Comparison of ENCODE assay signal across 8 cellular contexts in the genomic region with DNA sequence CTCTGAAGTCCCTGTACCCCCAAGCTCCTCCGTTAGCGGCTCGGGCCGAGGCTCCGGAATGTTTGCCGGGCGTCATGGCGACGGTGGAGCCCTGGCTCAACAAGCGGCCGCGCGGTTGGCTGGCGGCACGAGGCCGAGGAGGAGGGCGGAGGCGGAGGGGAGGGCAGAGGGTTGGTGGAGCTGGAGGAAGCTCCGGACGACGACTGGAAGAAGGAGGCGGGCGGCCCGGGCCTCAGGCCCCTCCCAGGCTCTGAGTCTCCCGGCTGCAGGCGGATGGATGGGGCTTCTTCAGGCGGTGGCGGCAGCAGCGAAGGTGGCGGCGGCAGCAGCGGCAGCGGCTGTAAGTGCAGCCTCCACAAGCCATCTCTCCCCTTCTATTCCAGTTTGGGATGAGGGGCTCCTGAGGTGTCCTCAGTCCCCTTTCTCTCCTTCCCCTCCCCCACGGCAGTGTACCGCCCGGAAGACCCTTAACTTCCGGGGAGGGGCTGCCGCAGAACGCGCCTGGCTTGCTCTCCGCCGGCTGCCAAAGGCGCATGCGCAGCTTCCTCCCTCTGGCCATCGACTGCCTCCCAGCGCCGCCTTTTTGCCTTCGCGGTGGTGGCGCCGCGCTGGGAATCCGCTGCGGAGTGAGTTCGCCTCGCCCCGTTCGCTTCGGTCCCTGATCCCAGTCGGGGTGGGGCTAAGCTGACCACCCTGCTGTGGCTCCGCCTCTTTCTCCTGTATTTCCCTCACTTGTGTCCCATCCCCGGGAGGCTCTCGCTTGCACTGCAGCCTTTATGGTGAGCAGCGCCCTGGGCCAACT. TPM values are rescaled to one million over a fixed set of nuclear protein-coding genes. Genes with fewer than 3 reads are reported as not detected.
A peak's percentile ranks its signal among the peaks of the same experiment; 100 is the strongest.
DNase-seq lines count a peak whose midpoint lies in the region; ATAC-seq and TF ChIP-seq lines count a peak whose summit lies in the region.

A gene with protein sequence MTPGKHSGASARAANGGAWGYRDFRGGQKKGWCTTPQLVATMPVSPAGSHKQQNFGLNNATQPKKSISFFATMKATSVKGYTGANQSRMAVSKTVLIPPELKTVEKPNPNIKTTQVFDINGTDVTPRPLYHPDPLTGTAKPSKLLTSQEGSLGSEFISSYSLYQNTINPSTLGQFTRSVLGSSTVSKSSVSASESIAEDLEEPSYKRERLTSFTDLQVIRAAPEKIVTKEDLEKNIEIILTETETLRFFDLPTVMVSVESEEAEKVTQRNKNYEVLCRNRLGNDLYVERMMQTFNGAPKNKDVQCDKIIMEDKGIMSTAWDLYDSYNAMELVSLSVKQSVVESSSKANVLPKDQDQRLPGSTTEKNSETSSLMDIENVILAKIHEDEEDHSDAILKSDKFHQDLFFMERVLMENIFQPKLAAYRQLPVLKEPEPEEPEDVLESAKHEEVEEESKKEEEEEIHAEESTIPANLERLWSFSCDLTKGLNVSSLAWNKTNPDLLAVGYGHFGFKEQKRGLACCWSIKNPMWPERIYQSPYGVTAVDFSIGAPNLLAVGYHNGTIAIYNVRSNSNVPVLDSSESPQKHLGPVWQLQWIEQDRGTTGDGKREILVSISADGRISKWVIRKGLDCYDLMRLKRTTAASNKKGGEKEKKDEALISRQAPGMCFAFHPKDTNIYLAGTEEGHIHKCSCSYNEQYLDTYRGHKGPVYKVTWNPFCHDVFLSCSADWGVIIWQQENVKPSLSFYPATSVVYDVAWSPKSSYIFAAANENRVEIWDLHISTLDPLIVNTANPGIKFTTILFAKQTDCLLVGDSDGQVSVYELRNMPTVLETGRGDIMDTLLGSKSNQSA (minus strand): TSS at position 101 of the 802 bp plus-strand sequence. CDS start 25 bp downstream, at position 76.
A gene (plus strand): TSS at position 235 of the 802 bp plus-strand sequence. CDS start 39 bp downstream, at position 274.

- H3K79me1 ChIP-seq in H9 (ENCODE audit: insufficient read depth, low read depth, low read length, poor library complexity, severe bottlenecking), result no peaks in the 10 kb centered on the region

- no peaks in the 10 kb centered on the region for H4K20me1 ChIP-seq in H9 (ENCODE audit: control insufficient read depth, insufficient read depth, insufficient read length)

- H3K4me1 ChIP-seq in H9 (ENCODE audit: insufficient read depth, low read length), result no peaks in the 10 kb centered on the region

- peak; percentile 99 for ATAC-seq in natural killer cell treated with Interleukin-12 subunit alpha and Interleukin-12 subunit beta and Interleukin-15 and Interleukin-18, amount 100 ng/mL, for 72 hours

- H2BK12ac ChIP-seq in H9 (ENCODE audit: insufficient read length, low read depth, low read length), result no peak within 1 kb of the TSS

- no peak within 1 kb of the TSS for H3T11ph ChIP-seq in H9 (ENCODE audit: low read length)

- H2BK20ac ChIP-seq in H9 (ENCODE audit: low read depth, low read length, poor library complexity, severe bottlenecking), result no peak within 1 kb of the TSS

- TF ChIP-seq CTCF in H9 (conservative IDR thresholded peaks at IDR 0.05), result 0 out of 3 replicates have a peak, but pooled peaks have one; percentile 15
- peak; percentile 17 for TF ChIP-seq CTCF in fibroblast of pulmonary artery (IDR thresholded peaks at IDR 0.05; ENCODE audit: low read length, missing control alignments)

- in situ Hi-C loops in G401 (cut with HindIII; ENCODE audit: low sequenced_read_pairs), result no loop called here

- H3K4me3 ChIP-seq in fibroblast of pulmonary artery (replicated peaks; ENCODE audit: low read depth, low read length), result peak within 1 kb of the TSS; percentile 95

- peak; percentile 78 for TF ChIP-seq POLR2A in Raji (IDR thresholded peaks at IDR 0.05; ENCODE audit: insufficient read depth, low read depth, low read length)

- no CpG with 5 or more reads among the region's 64 CpGs for WGBS in H9 (ENCODE audit: extremely low coverage, insufficient read length, low lambda C conversion rate)

- DNase-seq in G401 (ENCODE audit: low spot score) (peak; percentile 97), H9 (peak; percentile 97), M059J (ENCODE audit: low read depth) (peak; percentile 98), fibroblast of pulmonary artery (ENCODE audit: low read depth) (peak; percentile 99)
- DNase-seq in activated effector memory CD4-positive, alpha-beta T cell treated with anti-CD3 and anti-CD28 coated beads, Interleukin-2, amount 50 U/mL, for 16 hours, result peak; percentile 99
- peak; percentile 99 for DNase-seq in natural killer cell treated with Interleukin-12 subunit alpha and Interleukin-12 subunit beta and Interleukin-15 and Interleukin-18, amount 100 ng/mL, for 72 hours (ENCODE audit: low spot score)
- DNase-seq in stimulated activated naive CD4-positive, alpha-beta T cell treated with Interleukin-2 at 50 U/mL for 16 hours (lab: John Stamatoyannopoulos, UW), result peak; percentile 99

- H3K23ac ChIP-seq in H9 (ENCODE audit: insufficient read length, low read depth, low read length), result no peak within 1 kb of the TSS

- H3K4me1 Mint-ChIP-seq in H9, result peaks cover 30 to 31% of the 10 kb centered on the region in 2 experiments
- H3K4me1 Mint-ChIP-seq in natural killer cell treated with Interleukin-12 subunit alpha and Interleukin-12 subunit beta and Interleukin-15 and Interleukin-18, amount 100 ng/mL, for 72 hours (ENCODE audit: low read depth in 2 of 2), result peaks cover 33 to 40% of the 10 kb centered on the region in 2 donors

- H2AK5ac ChIP-seq in H9 (ENCODE audit: insufficient read length, low read length), result no peak within 1 kb of the TSS

- peak within 1 kb of the TSS; percentile 2 for H3K27ac ChIP-seq in H9 (ENCODE audit: insufficient read length, low read depth, low read length)

- no peak within 1 kb of the TSS for H4K5ac ChIP-seq in H9 (ENCODE audit: insufficient read length, low read depth, low read length)

- H3K9me3 ChIP-seq in H9 (ENCODE audit: control insufficient read depth, low read depth, low read length), result no peaks in the 10 kb centered on the region

- H2BK5ac ChIP-seq in H9 (ENCODE audit: insufficient read length, low read length), result no peak within 1 kb of the TSS

- H3K27me3 Mint-ChIP-seq in H9 (ENCODE audit: low read depth), result no peaks in the 10 kb centered on the region
- no peaks in the 10 kb centered on the region for H3K27me3 Mint-ChIP-seq in natural killer cell treated with Interleukin-12 subunit alpha and Interleukin-12 subunit beta and Interleukin-15 and Interleukin-18, amount 100 ng/mL, for 72 hours

- H2BK15ac ChIP-seq in H9 (ENCODE audit: low read depth, low read length), result no peak within 1 kb of the TSS

- peak within 1 kb of the TSS; percentile 87 to 93 for H3K4me3 Mint-ChIP-seq in H9
- H3K4me3 Mint-ChIP-seq in natural killer cell treated with Interleukin-12 subunit alpha and Interleukin-12 subunit beta and Interleukin-15 and Interleukin-18, amount 100 ng/mL, for 72 hours, result peak within 1 kb of the TSS; percentile 95

- H3K18ac ChIP-seq in H9 (ENCODE audit: insufficient read length, low read depth, low read length), result peak within 1 kb of the TSS; percentile 94

- H3K9ac ChIP-seq in H9 (ENCODE audit: extremely low read depth, insufficient read length, low read length), result peak within 1 kb of the TSS; percentile 79

- H3K14ac ChIP-seq in H9 (ENCODE audit: insufficient read depth, low read length), result peak within 1 kb of the TSS; percentile 94; the same call in 1 of the 2 replicates

- H3K27ac Mint-ChIP-seq in H9, result peak within 1 kb of the TSS; percentile 98 to 99 (median 98)
- peak within 1 kb of the TSS; percentile 91 to 95 for H3K27ac Mint-ChIP-seq in natural killer cell treated with Interleukin-12 subunit alpha and Interleukin-12 subunit beta and Interleukin-15 and Interleukin-18, amount 100 ng/mL, for 72 hours

- H3K36me3 Mint-ChIP-seq in H9 (ENCODE audit: insufficient read depth in 1 of 3, low read depth in 3 of 3), result peaks cover 0 to 5% (median 5%) of the 10 kb centered on the region in 3 experiments; a peak in 3 of 7 replicates
- H3K36me3 Mint-ChIP-seq in natural killer cell treated with Interleukin-12 subunit alpha and Interleukin-12 subunit beta and Interleukin-15 and Interleukin-18, amount 100 ng/mL, for 72 hours, result no peaks in the 10 kb centered on the region

- no peak within 1 kb of the TSS; the same call in 1 of the 2 replicates for H3K4ac ChIP-seq in H9 (ENCODE audit: low read depth, low read length)

- H4K91ac ChIP-seq in H9 (ENCODE audit: insufficient read length, low read depth, low read length), result no peak within 1 kb of the TSS

- peak within 1 kb of the TSS; percentile 97 for H3K4me2 ChIP-seq in H9 (ENCODE audit: insufficient read depth, insufficient read length, low read length)

- H2BK120ac ChIP-seq in H9 (ENCODE audit: low read depth, low read length, poor library complexity, severe bottlenecking), result peak within 1 kb of the TSS; percentile 71

- no peak within 1 kb of the TSS for H2AFZ ChIP-seq in H9 (ENCODE audit: low read length)

- H4K8ac ChIP-seq in H9 (replicated peaks; ENCODE audit: insufficient read length, low read depth, low read length), result no peak within 1 kb of the TSS

- H3K9me3 Mint-ChIP-seq in H9, result no peaks in the 10 kb centered on the region
- no peaks in the 10 kb centered on the region for H3K9me3 Mint-ChIP-seq in natural killer cell treated with Interleukin-12 subunit alpha and Interleukin-12 subunit beta and Interleukin-15 and Interleukin-18, amount 100 ng/mL, for 72 hours

- H3K27me3 ChIP-seq in H9 (ENCODE audit: insufficient read depth, low read length), result no peaks in the 10 kb centered on the region

- H3K56ac ChIP-seq in H9 (ENCODE audit: insufficient read length, low read depth, low read length), result no peak within 1 kb of the TSS

- H3K23me2 ChIP-seq in H9 (ENCODE audit: insufficient read length, low read depth, low read length, poor library complexity, severe bottlenecking), result peaks cover 12% of the 10 kb centered on the region

- peaks cover 4% of the 10 kb centered on the region; the same call in 1 of the 2 replicates for H3K79me2 ChIP-seq in H9 (ENCODE audit: insufficient read depth, low read length)

RNA-seq across cellular contexts. Expression of the first gene that starts in this region (rescaled TPM):
- 3.7 and 7.3 TPM in 2 replicates for total RNA-seq in G401 (2014; rRNA removed; shearing (Covaris generic))
- total RNA-seq in H9 (2021), result 0.81 and 1.4 TPM in 2 replicates
- total RNA-seq in M059J (2014; rRNA removed; shearing (Covaris generic)), result 4.3 and 5.9 TPM in 2 replicates
- total RNA-seq in natural killer cell treated with Interleukin-12 subunit alpha and Interleukin-12 subunit beta and Interleukin-15 and Interleukin-18, amount 100 ng/mL, for 72 hours, result under 1 TPM; 0.73 to 0.76 TPM

RNA-seq across cellular contexts. Expression of the second gene that starts in this region (rescaled TPM):
- total RNA-seq in G401 (2014; rRNA removed; shearing (Covaris generic)), result 13.5 and 20.5 TPM in 2 replicates
- total RNA-seq in H9 (2021), result 28.5 and 29.7 TPM in 2 replicates
- 20.2 and 26.3 TPM in 2 replicates for total RNA-seq in M059J (2014; rRNA removed; shearing (Covaris generic))
- total RNA-seq in natural killer cell treated with Interleukin-12 subunit alpha and Interleukin-12 subunit beta and Interleukin-15 and Interleukin-18, amount 100 ng/mL, for 72 hours, result 10 to 100 TPM; 50.0 to 67.5 TPM

Comparison
In these comparisons a context has a peak if more than half of its experiments do, and no peak if none do; other contexts are left out.
1. Peak in every context shown above with its lines: DNase-seq, ATAC-seq, H3K4me3 ChIP-seq and H3K27ac ChIP-seq.